In genomic region chr1:173097001-173097400, GRCh38 we compare ENCODE assay signal across 1 cellular context.
A peak's percentile ranks its signal among the peaks of the same experiment; 100 is the strongest.
TF ChIP-seq lines count a peak whose summit lies in the region.

No MANE protein-coding gene starts in this region.

TF ChIP-seq in SK-N-SH, 30 proteins besides CTCF, POLR2A, EP300 and RAD21 (continued from another document):
- no peak for TF ChIP-seq USF1 (IDR thresholded peaks at IDR 0.05; ENCODE audit: borderline replicate concordance, low read depth)
- no peak for TF ChIP-seq POLR2AphosphoS5 (IDR thresholded peaks at IDR 0.05; ENCODE audit: low read depth, low read length)
- TF ChIP-seq, protein P1, sequence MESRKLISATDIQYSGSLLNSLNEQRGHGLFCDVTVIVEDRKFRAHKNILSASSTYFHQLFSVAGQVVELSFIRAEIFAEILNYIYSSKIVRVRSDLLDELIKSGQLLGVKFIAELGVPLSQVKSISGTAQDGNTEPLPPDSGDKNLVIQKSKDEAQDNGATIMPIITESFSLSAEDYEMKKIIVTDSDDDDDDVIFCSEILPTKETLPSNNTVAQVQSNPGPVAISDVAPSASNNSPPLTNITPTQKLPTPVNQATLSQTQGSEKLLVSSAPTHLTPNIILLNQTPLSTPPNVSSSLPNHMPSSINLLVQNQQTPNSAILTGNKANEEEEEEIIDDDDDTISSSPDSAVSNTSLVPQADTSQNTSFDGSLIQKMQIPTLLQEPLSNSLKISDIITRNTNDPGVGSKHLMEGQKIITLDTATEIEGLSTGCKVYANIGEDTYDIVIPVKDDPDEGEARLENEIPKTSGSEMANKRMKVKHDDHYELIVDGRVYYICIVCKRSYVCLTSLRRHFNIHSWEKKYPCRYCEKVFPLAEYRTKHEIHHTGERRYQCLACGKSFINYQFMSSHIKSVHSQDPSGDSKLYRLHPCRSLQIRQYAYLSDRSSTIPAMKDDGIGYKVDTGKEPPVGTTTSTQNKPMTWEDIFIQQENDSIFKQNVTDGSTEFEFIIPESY (IDR thresholded peaks at IDR 0.05; ENCODE audit: borderline replicate concordance, low read depth) = no peak
- TF ChIP-seq CHD2 (IDR thresholded peaks at IDR 0.05; ENCODE audit: low read length, partially characterized antibody) = no peak
- no peak for TF ChIP-seq RCOR1 (IDR thresholded peaks at IDR 0.05; ENCODE audit: low read length)
- peak; percentile 23; the same call in 1 of the 2 replicates for TF ChIP-seq TCF12 (IDR thresholded peaks at IDR 0.05)
- no peak for TF ChIP-seq MEF2A (IDR thresholded peaks at IDR 0.05; ENCODE audit: borderline replicate concordance, low read depth)
- no peak for TF ChIP-seq GATA2 (CRISPR knock-in tag; IDR thresholded peaks at IDR 0.05)
- peak; percentile 17; the same call in 1 of the 2 replicates for TF ChIP-seq FOSL2 (IDR thresholded peaks at IDR 0.05; ENCODE audit: borderline replicate concordance, low read depth)
- TF ChIP-seq FOXM1 (IDR thresholded peaks at IDR 0.05; ENCODE audit: low read depth) = no peak
TF ChIP-seq in SK-N-SH: peak in this region for 2.
